In genomic region chr2:23664069-23664788, GRCh38 we compare ENCODE assay signal across 15 cellular contexts.
"Had no signal": no experiment of that assay in that cellular context is flagged by ENCODE, and none has a peak within 500 bp of the region (broad histone marks: within the 10 kb centered on the region; RNA-seq: fewer than 3 reads in every experiment).

No MANE protein-coding gene starts in this region.

- H3K9me3 Mint-ChIP-seq: activated naive CD4-positive, alpha-beta T cell treated with anti-CD3 and anti-CD28 coated beads, Interleukin-2, amount 50 U/mL, for 24 hours; neural progenitor cell; stimulated activated memory B cell treated with anti-CD40 and anti-IgM and Interleukin-4, amounts not matched to agents 10 μg/mL and 1 μg/mL and 100 μg/mL, for 72 hours had no signal

- H3K9ac ChIP-seq: neural progenitor cell had no signal

- H3K27me3 Mint-ChIP-seq: activated naive CD4-positive, alpha-beta T cell treated with anti-CD3 and anti-CD28 coated beads, Interleukin-2, amount 50 U/mL, for 24 hours had no signal

- H3K4me1 Mint-ChIP-seq: activated naive CD4-positive, alpha-beta T cell treated with anti-CD3 and anti-CD28 coated beads, Interleukin-2, amount 50 U/mL, for 24 hours; stimulated activated memory B cell treated with anti-CD40 and anti-IgM and Interleukin-4, amounts not matched to agents 10 μg/mL and 1 μg/mL and 100 μg/mL, for 72 hours had no signal

- H2AFZ ChIP-seq: neural progenitor cell had no signal

- ATAC-seq: activated CD4-positive, CD25-positive, alpha-beta regulatory T cell treated with anti-CD3 and anti-CD28 coated beads, Interleukin-2, amount 50 U/mL, for 24 hours; stimulated activated memory B cell treated with anti-CD40 and anti-IgM and Interleukin-4, amounts not matched to agents 10 μg/mL and 1 μg/mL and 100 μg/mL, for 72 hours; T-helper 17 cell; upper lobe of right lung had no signal

- H3K4me1 ChIP-seq: neural progenitor cell, upper lobe of right lung had no signal

- H3K36me3 ChIP-seq: breast epithelium, esophagus squamous epithelium, heart left ventricle, neural progenitor cell, upper lobe of right lung had no signal

- DNase-seq: activated CD4-positive, alpha-beta T cell treated with anti-CD3 and anti-CD28 coated beads, Interleukin-2, amount 50 U/mL, for 4 hours; activated effector memory CD4-positive, alpha-beta T cell treated with Interleukin-2 at 50 U/mL for 16 hours; activated T-cell treated with anti-CD3 and anti-CD28 coated beads, Interleukin-2, amount 50 U/mL, for 1 hour; amniotic stem cell; esophagus squamous epithelium; foreskin melanocyte; T-helper 17 cell; upper lobe of right lung had no signal

- H3K4me2 ChIP-seq: neural progenitor cell, smooth muscle cell had no signal

- H3K4me3 Mint-ChIP-seq: activated naive CD4-positive, alpha-beta T cell treated with anti-CD3 and anti-CD28 coated beads, Interleukin-2, amount 50 U/mL, for 24 hours; neural progenitor cell; stimulated activated memory B cell treated with anti-CD40 and anti-IgM and Interleukin-4, amounts not matched to agents 10 μg/mL and 1 μg/mL and 100 μg/mL, for 72 hours; T-helper 17 cell had no signal

- H3K4me3 ChIP-seq: neural progenitor cell, smooth muscle cell had no signal

- H3K36me3 Mint-ChIP-seq: activated naive CD4-positive, alpha-beta T cell treated with anti-CD3 and anti-CD28 coated beads, Interleukin-2, amount 50 U/mL, for 24 hours; stimulated activated memory B cell treated with anti-CD40 and anti-IgM and Interleukin-4, amounts not matched to agents 10 μg/mL and 1 μg/mL and 100 μg/mL, for 72 hours had no signal

- H3K9me3 ChIP-seq: breast epithelium, esophagus squamous epithelium, heart left ventricle, upper lobe of right lung had no signal

- H3K27ac Mint-ChIP-seq: activated naive CD4-positive, alpha-beta T cell treated with anti-CD3 and anti-CD28 coated beads, Interleukin-2, amount 50 U/mL, for 24 hours; neural progenitor cell; stimulated activated memory B cell treated with anti-CD40 and anti-IgM and Interleukin-4, amounts not matched to agents 10 μg/mL and 1 μg/mL and 100 μg/mL, for 72 hours; T-helper 17 cell had no signal

- H3K27me3 ChIP-seq: breast epithelium, neural progenitor cell, upper lobe of right lung had no signal

- H3K27ac ChIP-seq: breast epithelium, heart left ventricle, neural progenitor cell, upper lobe of right lung had no signal
